ENCODE assay signal across 8 cellular contexts in the genomic region with DNA sequence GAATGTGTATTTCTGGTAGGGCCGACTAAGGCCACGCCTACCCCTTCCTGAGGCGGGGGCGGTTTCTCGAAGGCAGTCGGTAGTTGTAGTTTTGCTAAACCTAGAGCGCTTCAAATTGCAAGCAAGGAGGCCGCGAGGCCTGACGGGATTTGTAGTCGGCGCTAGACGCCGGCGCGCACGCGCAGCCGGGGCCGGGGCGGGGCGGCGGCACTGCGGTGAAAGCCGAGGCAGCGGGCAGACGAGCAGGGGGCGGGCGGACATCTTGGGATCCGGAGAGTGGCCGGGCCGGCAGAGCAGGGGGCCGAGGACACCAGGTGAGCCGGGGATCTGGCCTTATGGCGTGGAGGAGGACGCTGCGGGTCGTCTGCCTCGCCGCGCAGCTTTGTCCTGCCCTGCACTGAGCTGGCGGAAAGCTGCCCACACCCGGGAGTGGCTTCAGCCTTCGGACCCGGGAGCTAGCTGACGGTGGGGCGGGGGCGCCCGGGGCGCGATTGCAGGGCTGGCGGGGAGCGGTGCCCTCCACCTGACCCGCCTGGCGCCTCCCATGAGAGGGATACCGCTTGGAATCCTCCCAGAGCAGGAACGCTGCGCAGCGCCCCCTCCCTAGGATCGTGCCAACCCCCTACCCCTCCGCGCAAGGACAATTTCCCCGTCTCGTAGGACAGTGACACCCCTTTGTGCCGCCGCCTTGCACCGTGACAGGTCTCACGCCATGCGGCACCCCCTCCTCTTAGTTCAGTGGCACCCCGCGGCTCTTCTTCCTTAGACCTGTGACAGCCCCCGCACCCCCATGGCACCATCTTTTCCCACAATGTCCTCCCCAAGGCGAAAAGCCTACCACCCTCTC. TPM values are rescaled to one million over a fixed set of nuclear protein-coding genes. Genes with fewer than 3 reads are reported as not detected.
DNase-seq lines count a peak whose midpoint lies in the region; TF ChIP-seq lines count a peak whose summit lies in the region.

A gene (plus strand): TSS at position 210 of the 847 bp plus-strand sequence. CDS start 2,139 bp downstream, outside the sequence.

- H3K9ac ChIP-seq in neuronal stem cell (ENCODE audit: low read depth, low read length, poor library complexity): peak within 1 kb of the TSS; percentile 99

- no peak for TF ChIP-seq CTCF in subcutaneous adipose tissue (IDR thresholded peaks at IDR 0.05; ENCODE audit: low read depth)

- in situ Hi-C loops in SK-MEL-5 (cut with HindIII; ENCODE audit: low pct_unique_long_range_greater_than_20kb, low sequenced_read_pairs): no loop called here

- POLR2A ChIA-PET in HEK293T (lab: Yijun Ruan, JAX): interaction anchor here (1.0 to 3.0 kb wide), 3 partner anchors 11 to 40 kb away, joined by 3 to 13 read pairs (median 4); a partner anchor contains a TSS

- peak within 1 kb of the TSS; percentile 98 for H3K23ac ChIP-seq in neuronal stem cell (ENCODE audit: low read depth, low read length, poor library complexity)

- H3K4me2 ChIP-seq in neuronal stem cell (ENCODE audit: insufficient read depth, low read length, poor library complexity, severe bottlenecking): peak within 1 kb of the TSS; percentile 92

- H3K18ac ChIP-seq in neuronal stem cell (ENCODE audit: low read length): peak within 1 kb of the TSS; percentile 99

- H2BK12ac ChIP-seq in neuronal stem cell (ENCODE audit: low read length): no peak within 1 kb of the TSS

- H3K4me1 ChIP-seq in neuronal stem cell (ENCODE audit: control insufficient read depth in 2 of 2, insufficient read depth in 1 of 2, low read depth in 1 of 2, low read length in 2 of 2): peaks cover 15 to 18% of the 10 kb centered on the region in 2 donors

- peaks cover 35 to 63% of the 10 kb centered on the region in 2 donors for H3K36me3 ChIP-seq in neuronal stem cell (replicated peaks in 1 of 2; ENCODE audit: control insufficient read depth in 2 of 2, insufficient read depth in 2 of 2, low read length in 2 of 2)

- H3K4me3 ChIP-seq in neuronal stem cell (ENCODE audit: low read length in 2 of 2): peak within 1 kb of the TSS; percentile 99

- H2BK120ac ChIP-seq in neuronal stem cell (ENCODE audit: low read depth, low read length): peak within 1 kb of the TSS; percentile 38

- H2AK5ac ChIP-seq in neuronal stem cell (ENCODE audit: low read depth, low read length): peak within 1 kb of the TSS; percentile 85

- H4K8ac ChIP-seq in neuronal stem cell (ENCODE audit: low read depth, low read length): no peak within 1 kb of the TSS

- no peaks in the 10 kb centered on the region for H3K9me3 ChIP-seq in neuronal stem cell (replicated peaks in 1 of 2; ENCODE audit: control insufficient read depth in 2 of 2, insufficient read depth in 1 of 2, low read depth in 1 of 2, low read length in 2 of 2)

- no peaks in the 10 kb centered on the region for H3K27me3 ChIP-seq in neuronal stem cell (ENCODE audit: control insufficient read depth in 3 of 3, insufficient read depth in 3 of 3, low read depth in 1 of 3, low read length in 3 of 3)

- peak within 1 kb of the TSS; percentile 96 for H2AFZ ChIP-seq in neuronal stem cell (ENCODE audit: low read length)

- no CpG with 5 or more reads among the region's 73 CpGs for WGBS in neuronal stem cell (ENCODE audit: extremely low coverage in 2 of 2, insufficient read length in 2 of 2, insufficient replicate concordance in 1 of 2), 2 donors

- peaks cover 9% of the 10 kb centered on the region for H3K79me1 ChIP-seq in neuronal stem cell (ENCODE audit: low read depth, low read length)

- peak within 1 kb of the TSS; percentile 48 for H3K27ac ChIP-seq in neuronal stem cell (replicated peaks; ENCODE audit: low read length)

- H3K4ac ChIP-seq in neuronal stem cell (ENCODE audit: low read length): no peak within 1 kb of the TSS

- H4K91ac ChIP-seq in neuronal stem cell (ENCODE audit: low read depth, low read length, poor library complexity): peak within 1 kb of the TSS; percentile 31

- DNase-seq in GM03348 (ENCODE audit: low spot score) (peak; percentile 94), HEK293T (ENCODE audit: extremely low spot score) (peak; percentile 88), MV-4-11 (lab: John Stamatoyannopoulos, UW) (peak; percentile 99), SK-MEL-5 (ENCODE audit: low read depth, low spot score) (peak; percentile 99), foreskin melanocyte (peak; percentile 98), neuronal stem cell (ENCODE audit: low spot score) (peak; percentile 98)
- peak; percentile 99 for DNase-seq in activated naive CD4-positive, alpha-beta T cell treated with Interleukin-2 at 50 U/mL for 16 hours

- H2BK5ac ChIP-seq in neuronal stem cell (ENCODE audit: low read length): peak within 1 kb of the TSS; percentile 99

- CTCF ChIA-PET in HEK293T (lab: Yijun Ruan, JAX): no interaction called here

- H3K14ac ChIP-seq in neuronal stem cell (ENCODE audit: low read length): peak within 1 kb of the TSS; percentile 98

- peak within 1 kb of the TSS; percentile 88 for H2BK15ac ChIP-seq in neuronal stem cell (ENCODE audit: low read length)

TF ChIP-seq in HEK293T, 16 proteins besides CTCF, POLR2A, EP300 and RAD21:
- TF ChIP-seq ELF4 (IDR thresholded peaks at IDR 0.05) (0 out of 2 replicates have a peak, but pooled peaks have one; percentile 23), CTBP1 (IDR thresholded peaks at IDR 0.05; ENCODE audit: borderline replicate concordance) (no peak), ZNF384 (IDR thresholded peaks at IDR 0.05) (peak; percentile 68), LEF1 (IDR thresholded peaks at IDR 0.05; ENCODE audit: borderline replicate concordance) (no peak)

RNA-seq across cellular contexts. Expression of the gene that starts here (rescaled TPM):
- 353 and 355 TPM in 2 replicates for total RNA-seq in SK-MEL-5 (2014; rRNA removed; shearing (Covaris generic))
- polyA plus RNA-seq in SK-MEL-5 (2015; cell fraction: cytosol; rRNA removed): 393 and 418 TPM in 2 replicates
- 252 and 280 TPM in 2 replicates for polyA plus RNA-seq in SK-MEL-5 (2015; cell fraction: nucleus; rRNA removed)
- polyA plus RNA-seq in neuronal stem cell (2013, experiment 1 of 2): 199 TPM
- polyA plus RNA-seq in neuronal stem cell (2013, experiment 2 of 2): 192 TPM
- total RNA-seq in subcutaneous adipose tissue: 100 to 1,000 TPM; 178 to 227 (median 198) TPM

Comparison
In these comparisons a context has a peak if more than half of its experiments do, and no peak if none do; other contexts are left out.
1. Peak in every context shown above with its lines: DNase-seq, H3K4me3 ChIP-seq and H3K27ac ChIP-seq.